ENCODE assay signal across 19 cellular contexts in genomic region chr12:126095748-126096510, GRCh38.
"Had no signal": no experiment of that assay in that cellular context is flagged by ENCODE, and none has a peak within 500 bp of the region (broad histone marks: within the 10 kb centered on the region; RNA-seq: fewer than 3 reads in every experiment).

No MANE protein-coding gene starts in this region.

- H3K27me3 ChIP-seq: colonic mucosa, esophagus squamous epithelium, foreskin keratinocyte, hepatocyte, pancreas, right lobe of liver, spleen, transverse colon had no signal

- H3K36me3 ChIP-seq: colonic mucosa, esophagus squamous epithelium, pancreas, prostate gland, right lobe of liver, spleen, thoracic aorta, transverse colon had no signal

- DNase-seq: colonic mucosa; dermis blood vessel endothelial cell; esophagus squamous epithelium; foreskin keratinocyte; kidney glomerular epithelial cell; mammary epithelial cell; mucosa of descending colon; natural killer cell; pancreas; right lobe of liver; spleen; stimulated activated CD4-positive, alpha-beta T cell treated with anti-CD3 and anti-CD28 coated beads, Interleukin-15, amount 100 ng/mL, for 24 hours; stimulated activated CD4-positive, alpha-beta T cell treated with anti-CD3 and anti-CD28 coated beads, Interleukin-1b, Interleukin-23, amount 100 ng/mL, for 48 hours; stimulated activated CD4-positive, alpha-beta T cell treated with anti-CD3 and anti-CD28 coated beads, Interleukin-4, amount 100 ng/mL, for 24 hours; transverse colon had no signal

- H3K79me2 ChIP-seq: hepatocyte had no signal

- H3K4me1 ChIP-seq: colonic mucosa, esophagus squamous epithelium, foreskin keratinocyte, pancreas, prostate gland, right lobe of liver, spleen, transverse colon had no signal

- H3K9me3 ChIP-seq: colonic mucosa, esophagus squamous epithelium, pancreas, prostate gland, right lobe of liver, thoracic aorta, transverse colon had no signal

- H3K27ac ChIP-seq: colonic mucosa, esophagus squamous epithelium, foreskin keratinocyte, hepatocyte, pancreas, prostate gland, right lobe of liver, spleen, thoracic aorta, transverse colon had no signal

- H3K4me3 ChIP-seq: colonic mucosa, esophagus squamous epithelium, hepatocyte, mucosa of descending colon, pancreas, prostate gland, right lobe of liver, spleen, thoracic aorta, transverse colon had no signal

- ATAC-seq: foreskin keratinocyte; mucosa of descending colon; natural killer cell; pancreas; right lobe of liver; stimulated activated memory B cell treated with anti-CD40 and anti-IgM and Interleukin-4, amounts not matched to agents 10 μg/mL and 1 μg/mL and 100 μg/mL, for 72 hours had no signal

- H2AFZ ChIP-seq: hepatocyte had no signal

- H3K4me2 ChIP-seq: hepatocyte had no signal
